In the genomic region with DNA sequence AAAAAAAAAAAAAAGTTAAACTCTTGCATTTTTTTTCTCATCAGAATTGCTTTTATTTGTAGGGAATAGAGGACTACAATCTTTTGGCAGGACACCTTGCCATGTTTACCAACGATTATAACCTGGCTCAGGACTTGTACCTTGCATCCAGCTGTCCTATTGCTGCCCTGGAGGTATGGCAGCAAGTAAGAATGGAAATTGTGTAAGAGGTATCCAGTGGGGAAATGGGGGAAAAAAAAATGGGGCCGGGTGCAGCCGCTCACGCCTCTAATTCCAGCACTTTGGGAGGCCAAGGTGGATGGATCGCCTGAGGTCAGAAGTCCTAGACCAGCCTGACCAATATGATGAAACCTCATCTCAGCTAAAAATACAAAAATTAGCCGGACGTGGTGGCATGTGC, we compare ENCODE assay signal across 28 cellular contexts. TPM values are rescaled to one million over a fixed set of nuclear protein-coding genes. Genes with fewer than 3 reads are reported as not detected.
DNase-seq lines count a peak whose midpoint lies in the region; ATAC-seq, FAIRE-seq and TF ChIP-seq lines count a peak whose summit lies in the region.
"Had no signal": no experiment of that assay in that cellular context is flagged by ENCODE, and none has a peak within 500 bp of the region (broad histone marks: within the 10 kb centered on the region; RNA-seq: fewer than 3 reads in every experiment).

No MANE protein-coding gene starts in this region.

- H2BK5ac ChIP-seq in trophoblast cell (ENCODE audit: low read depth, low read length, poor library complexity): no peak overlapping the region

- H3K27me3 ChIP-seq in liver (ENCODE audit: control insufficient read depth in 4 of 4, insufficient read depth in 4 of 4, low read length in 3 of 4) (no peaks in the 10 kb centered on the region), HepG2 (ENCODE audit: control insufficient read depth in 1 of 2, insufficient read depth in 2 of 2, low read length in 2 of 2) (no peaks in the 10 kb centered on the region), body of pancreas (no peaks in the 10 kb centered on the region), right lobe of liver (no peaks in the 10 kb centered on the region), trophoblast cell (ENCODE audit: insufficient read depth, low read length) (no peaks in the 10 kb centered on the region)
- H3K27me3 ChIP-seq: BE2C, BLaER1 had no signal

- H3K79me2 ChIP-seq in HepG2 (ENCODE audit: insufficient read depth, low read length) (no peaks in the 10 kb centered on the region), trophoblast cell (ENCODE audit: control insufficient read depth, insufficient read depth, low read length, poor library complexity) (no peaks in the 10 kb centered on the region)

- no peak overlapping the region for H3K4ac ChIP-seq in trophoblast cell (ENCODE audit: low read depth, low read length)

- H4K20me1 ChIP-seq in HepG2 (ENCODE audit: insufficient read depth, low read length): no peaks in the 10 kb centered on the region
- H4K20me1 ChIP-seq: BLaER1 had no signal

- H3K4me1 ChIP-seq in liver (ENCODE audit: control insufficient read depth in 4 of 4, insufficient read depth in 4 of 4, low read length in 3 of 4): peaks cover 5 to 23% (median 16%) of the 10 kb centered on the region in 4 donors
- H3K4me1 ChIP-seq in HepG2 (ENCODE audit: insufficient read depth, low read length): peaks cover 41% of the 10 kb centered on the region
- H3K4me1 ChIP-seq in body of pancreas: peaks cover 14% of the 10 kb centered on the region
- peaks cover 0 to 39% (median 8%) of the 10 kb centered on the region in 4 donors for H3K4me1 ChIP-seq in right lobe of liver
- no peaks in the 10 kb centered on the region for H3K4me1 ChIP-seq in trophoblast cell (ENCODE audit: control insufficient read depth in 1 of 2, insufficient read depth in 2 of 2, low read length in 2 of 2)
- H3K4me1 ChIP-seq: BE2C, BLaER1 had no signal

- H3K4me3 ChIP-seq in liver (ENCODE audit: low read depth in 1 of 3, low read length in 3 of 3): no peak overlapping the region
- H3K4me3 ChIP-seq in HepG2 (replicated peaks in 1 of 3; ENCODE audit: insufficient read depth in 1 of 3, low read depth in 2 of 3, low read length in 3 of 3): no peak overlapping the region
- no peak overlapping the region for H3K4me3 ChIP-seq in body of pancreas
- H3K4me3 ChIP-seq in right lobe of liver: peak overlapping the region in 1 of 3 donors; percentile 12
- no peak overlapping the region for H3K4me3 ChIP-seq in trophoblast cell (ENCODE audit: low read depth, low read length)
- H3K4me3 ChIP-seq: BLaER1, GM12878 had no signal

- no peak for FAIRE-seq in HepG2 (lab: Jason Lieb, UNC)
- FAIRE-seq: A204.1, GM12878, GM12892, GM18507 had no signal

- H2BK12ac ChIP-seq in trophoblast cell (ENCODE audit: low read length): no peak overlapping the region

- H2AK5ac ChIP-seq in trophoblast cell (ENCODE audit: low read length): no peak overlapping the region

- no peak overlapping the region for H2AFZ ChIP-seq in HepG2 (ENCODE audit: low read length)
- no peak overlapping the region for H2AFZ ChIP-seq in trophoblast cell (ENCODE audit: insufficient read depth, low read length, poor library complexity)

- intact Hi-C loops in HepG2 (cut with micrococcal nuclease; ENCODE audit: unreplicated experiment) (no loop called here), body of pancreas (cut with DNase I) (no loop called here), right lobe of liver (cut with DNase I) (no loop called here), left ventricle myocardium superior (cut with micrococcal nuclease) (no loop called here)

- no peak overlapping the region for H4K12ac ChIP-seq in trophoblast cell (ENCODE audit: low read depth, low read length)

- no TSS peak for BruUV-seq in HepG2 (replicated peaks; lab: Mats Ljungman, UMichigan)

- 35% methylated on average over 7 of the region's 7 CpGs for WGBS in liver
- WGBS in HepG2 (ENCODE audit: low lambda C conversion rate): 73% methylated on average over 7 of the region's 7 CpGs
- 41 to 49% methylated on average over 7 of the region's 7 CpGs for WGBS in body of pancreas, 2 donors
- 39% methylated on average over 7 of the region's 7 CpGs for whole genome bisulfite sequencing in right lobe of liver (ENCODE audit: insufficient coverage, low coverage, low lambda C conversion rate, missing lambda C conversion rate)
- no CpG with 5 or more reads among the region's 7 CpGs for WGBS in trophoblast cell (ENCODE audit: extremely low coverage, insufficient coverage, insufficient read length)

- POLR2A ChIA-PET in HepG2 (lab: Yijun Ruan, JAX): no interaction called here

- no peaks in the 10 kb centered on the region for H3K79me1 ChIP-seq in trophoblast cell (ENCODE audit: low read length)

- no peak overlapping the region for H3K18ac ChIP-seq in trophoblast cell (ENCODE audit: low read length)

- H3K4me2 ChIP-seq in HepG2 (ENCODE audit: low read depth, low read length): no peak overlapping the region
- no peak overlapping the region for H3K4me2 ChIP-seq in trophoblast cell (ENCODE audit: low read length)
- H3K4me2 ChIP-seq: BLaER1 had no signal

- no peak for TF ChIP-seq CTCF in liver (IDR thresholded peaks at IDR 0.05; ENCODE audit: low read depth, low read length, missing input control)
- TF ChIP-seq CTCF in HepG2 (CRISPR knock-in tag; IDR thresholded peaks at IDR 0.05): no peak
- no peak for TF ChIP-seq CTCF in body of pancreas (IDR thresholded peaks at IDR 0.05)
- TF ChIP-seq CTCF in right lobe of liver (IDR thresholded peaks at IDR 0.05): no peak

- ATAC-seq in HepG2 (no peak), body of pancreas (peak; percentile 83), right lobe of liver (peak; percentile 80 to 88 (median 84)), left ventricle myocardium superior (no peak)
- ATAC-seq: GM12878 had no signal

- no peaks in the 10 kb centered on the region for H3K9me3 ChIP-seq in liver (ENCODE audit: control insufficient read depth in 4 of 4, low read length in 3 of 4)
- H3K9me3 ChIP-seq in HepG2 (ENCODE audit: low read length): no peaks in the 10 kb centered on the region
- no peaks in the 10 kb centered on the region for H3K9me3 ChIP-seq in body of pancreas
- no peaks in the 10 kb centered on the region for H3K9me3 ChIP-seq in right lobe of liver
- no peaks in the 10 kb centered on the region for H3K9me3 ChIP-seq in trophoblast cell (ENCODE audit: insufficient read depth, low read depth, low read length)
- H3K9me3 ChIP-seq: BE2C, BLaER1 had no signal

- H4K91ac ChIP-seq in trophoblast cell (ENCODE audit: low read depth, low read length): no peak overlapping the region

- H3K23ac ChIP-seq in trophoblast cell (ENCODE audit: low read length): no peak overlapping the region

- H3K9ac ChIP-seq in liver (ENCODE audit: low read depth in 1 of 2, low read length in 2 of 2): no peak overlapping the region
- no peak overlapping the region for H3K9ac ChIP-seq in HepG2 (ENCODE audit: insufficient read depth, low read depth, low read length)
- no peak overlapping the region for H3K9ac ChIP-seq in trophoblast cell (ENCODE audit: low read length)
- H3K9ac ChIP-seq: BLaER1 had no signal

- no peak for TF ChIP-seq POLR2A in HepG2 (IDR thresholded peaks at IDR 0.05; ENCODE audit: insufficient read depth in 1 of 2, low read depth in 2 of 2, low read length in 2 of 2)
- TF ChIP-seq POLR2A in body of pancreas (IDR thresholded peaks at IDR 0.05): no peak
- peak; percentile 27 for TF ChIP-seq POLR2A in right lobe of liver (IDR thresholded peaks at IDR 0.05)

- H2BK120ac ChIP-seq in trophoblast cell (ENCODE audit: insufficient read depth, low read length, poor library complexity): no peak overlapping the region

- peak in 1 of 2 donors; percentile 21 for TF ChIP-seq RAD21 in liver (IDR thresholded peaks at IDR 0.05)
- no peak for TF ChIP-seq RAD21 in HepG2 (CRISPR knock-in tag; IDR thresholded peaks at IDR 0.05)

- H3K27ac ChIP-seq in liver (ENCODE audit: low read depth in 1 of 2, low read length in 2 of 2) (peak overlapping the region; percentile 49 to 69), HepG2 (ENCODE audit: extremely low read length, insufficient read depth, low read length) (no peak overlapping the region), body of pancreas (peak overlapping the region in 1 of 4 donors; percentile 4), right lobe of liver (peak overlapping the region; percentile 7 to 56 (median 35)), trophoblast cell (ENCODE audit: low read depth, low read length) (no peak overlapping the region)
- H3K27ac ChIP-seq: BLaER1 had no signal

- H3K14ac ChIP-seq in trophoblast cell (ENCODE audit: low read length): no peak overlapping the region

- CTCF ChIA-PET in HepG2 (lab: Yijun Ruan, JAX; ENCODE audit: low intra/inter-chr PET ratio, low total read pairs): no interaction called here

- no peak for TF ChIP-seq EP300 in HepG2 (IDR thresholded peaks at IDR 0.05; ENCODE audit: low read depth in 2 of 2, low read length in 2 of 2)
- TF ChIP-seq EP300 in HepG2 (CRISPR knock-in tag; IDR thresholded peaks at IDR 0.05; ENCODE audit: borderline replicate concordance): no peak

- DNase-seq in HepG2 (ENCODE audit: low spot score) (no peak), body of pancreas (peak; percentile 14 to 50 (median 36)), right lobe of liver (peak; percentile 37 to 83 (median 73)), trophoblast cell (peak; percentile 23 to 70), left ventricle myocardium superior (no peak), SKM-1 (lab: John Stamatoyannopoulos, UW; ENCODE audit: unreplicated experiment) (no peak)
- no peak for DNase-seq in stimulated activated naive CD4-positive, alpha-beta T cell treated with Interleukin-2 at 50 U/mL for 16 hours (lab: John Stamatoyannopoulos, UW)
- DNase-seq: 8988T; ACHN; BE2C; C1 segment of cervical spinal cord; CD4-positive, alpha-beta memory T cell; CD4-positive, CD25-positive, alpha-beta regulatory T cell; CD8-positive, alpha-beta memory T cell; COR-L47; DMS 273 treated with DMSO at 0.1 percent for 48 hours; DMS153; DMS53; DMS79; DND-41; EL; GDM1 had no signal

- no peak overlapping the region for H4K8ac ChIP-seq in trophoblast cell (ENCODE audit: low read depth, low read length)

- peaks cover 0 to 3% (median 0%) of the 10 kb centered on the region in 4 donors for H3K36me3 ChIP-seq in liver (ENCODE audit: control insufficient read depth in 4 of 4, insufficient read depth in 3 of 4, low read depth in 1 of 4, low read length in 3 of 4)
- no peaks in the 10 kb centered on the region for H3K36me3 ChIP-seq in HepG2 (replicated peaks in 1 of 2; ENCODE audit: control insufficient read depth in 1 of 2, insufficient read depth in 2 of 2, low read length in 2 of 2)
- H3K36me3 ChIP-seq in body of pancreas (replicated peaks in 1 of 2; ENCODE audit: insufficient read depth in 1 of 2, low read depth in 2 of 2): no peaks in the 10 kb centered on the region
- H3K36me3 ChIP-seq in right lobe of liver: peaks cover 0 to 3% (median 0%) of the 10 kb centered on the region in 4 donors
- peaks cover 0 to 2% of the 10 kb centered on the region in 2 experiments for H3K36me3 ChIP-seq in trophoblast cell (ENCODE audit: control insufficient read depth in 1 of 2, insufficient read depth in 2 of 2, low read length in 2 of 2)

- in situ Hi-C loops in HepG2 (cut with HindIII; ENCODE audit: extremely low pct_ligation_motif_present, low pct_unique_long_range_greater_than_20kb): no loop called here

RNA-seq across cellular contexts. Expression of a gene that starts 49.8 kb away (rescaled TPM):
- total RNA-seq in liver (10 to 100 TPM; 13.1 to 34.3 TPM), HepG2 (2016; rRNA removed; fragmentation: Illumina TruSeq; extraction: Trizol) (20.3 and 22.9 TPM in 2 replicates), body of pancreas (10 to 100 TPM; 32.9 to 84.0 TPM), right lobe of liver (10 to 100 TPM; 11.4 to 22.2 (median 16.9) TPM), left ventricle myocardium superior (5.1 TPM)
- polyA plus RNA-seq in liver (10 to 100 TPM in 1 of 2 donors, 1 to 10 TPM in 1; 9.5 to 22.3 TPM), HepG2 (2011; rRNA removed) (31.1 and 34.1 TPM in 2 replicates)
- 7.2 and 7.6 TPM in 2 replicates for total RNA-seq in HepG2 (2016; cell fraction: cytosol; rRNA removed; fragmentation: Illumina TruSeq; extraction: Trizol; ENCODE audit: low read depth)
- 19.2 and 23.5 TPM in 2 replicates for total RNA-seq in HepG2 (2016; cell fraction: insoluble cytoplasmic fraction; rRNA removed; fragmentation: Illumina TruSeq; extraction: Trizol)
- 6.2 and 8.6 TPM in 2 replicates for total RNA-seq in HepG2 (2016; cell fraction: membrane; rRNA removed; fragmentation: Illumina TruSeq; extraction: Trizol)
- 39.7 and 47.7 TPM in 2 replicates for total RNA-seq in HepG2 (2016; cell fraction: nucleus; rRNA removed; fragmentation: Illumina TruSeq; extraction: Trizol)
- 8.0 and 9.0 TPM in 2 replicates for polyA plus RNA-seq in HepG2 (2011; cell fraction: cytosol; rRNA removed)
- 80.8 and 82.2 TPM in 2 replicates for polyA plus RNA-seq in HepG2 (2011; cell fraction: nucleus; rRNA removed)
- polyA plus RNA-seq in HepG2 (2012): 14.4 and 19.5 TPM in 2 replicates
- polyA plus RNA-seq in HepG2 (2016; cell fraction: cytosol; fragmentation: Illumina TruSeq; extraction: Trizol; ENCODE audit: low read depth): 1.2 and 1.4 TPM in 2 replicates
- polyA plus RNA-seq in HepG2 (2016; cell fraction: insoluble cytoplasmic fraction; fragmentation: Illumina TruSeq; extraction: Trizol; ENCODE audit: low read depth): 12.9 and 13.5 TPM in 2 replicates
- polyA plus RNA-seq in HepG2 (2016; cell fraction: membrane; fragmentation: Illumina TruSeq; extraction: Trizol; ENCODE audit: low read depth): 1.5 and 2.4 TPM in 2 replicates
- polyA plus RNA-seq in HepG2 (2016; cell fraction: nucleus; fragmentation: Illumina TruSeq; extraction: Trizol; ENCODE audit: insufficient read depth, low read depth): 60.1 and 62.0 TPM in 2 replicates
- polyA minus RNA-seq in HepG2 (2011; rRNA and poly(A)+ RNA removed; ENCODE audit: low replicate concordance): 9.9 and 14.4 TPM in 2 replicates
- polyA minus RNA-seq in HepG2 (2011; cell fraction: cytosol; rRNA and poly(A)+ RNA removed): 7.3 and 9.8 TPM in 2 replicates
- 70.9 and 71.6 TPM in 2 replicates for polyA minus RNA-seq in HepG2 (2011; cell fraction: nucleus; rRNA and poly(A)+ RNA removed)
- polyA plus RNA-seq in trophoblast cell (2013): 13.9 and 14.4 TPM in 2 replicates

Comparison
In these comparisons a context has a peak if more than half of its experiments do, and no peak if none do; other contexts are left out.
1. H3K27ac ChIP-seq: peak in liver (2 of 2) and right lobe of liver (3 of 3); none in HepG2 (single experiment) and trophoblast cell (single experiment).
2. ATAC-seq: peak in body of pancreas (single experiment) and right lobe of liver (4 of 4); none in HepG2 (single experiment) and left ventricle myocardium superior (single experiment).
3. DNase-seq: peak in body of pancreas (4 of 4), right lobe of liver (3 of 3) and trophoblast cell (2 of 2); none in HepG2 (single experiment), stimulated activated naive CD4-positive, alpha-beta T cell treated with Interleukin-2 at 50 U/mL for 16 hours (single experiment), left ventricle myocardium superior (single experiment) and SKM-1 (single experiment).